In genomic region chr1:40748841-40749718, GRCh38 we compare ENCODE assay signal across 20 cellular contexts. TPM values are rescaled to one million over a fixed set of nuclear protein-coding genes. Genes with fewer than 3 reads are reported as not detected.
A peak's percentile ranks its signal among the peaks of the same experiment; 100 is the strongest.
DNase-seq lines count a peak whose midpoint lies in the region; ATAC-seq, FAIRE-seq and TF ChIP-seq lines count a peak whose summit lies in the region.
"Had no signal": no experiment of that assay in that cellular context is flagged by ENCODE, and none has a peak within 500 bp of the region (broad histone marks: within the 10 kb centered on the region; RNA-seq: fewer than 3 reads in every experiment).

No MANE protein-coding gene starts in this region.

- no peak for DNase-seq in SJSA1 (ENCODE audit: low read depth in 1 of 2, low spot score in 2 of 2)
- DNase-seq in glutamatergic neuron, result no peak
- peak; percentile 13 for DNase-seq in small intestine
- DNase-seq in NCI-H1436 treated with DMSO at 0.1 percent for 48 hours (lab: John Stamatoyannopoulos, UW), result no peak
- DNase-seq in NCI-H510A (lab: John Stamatoyannopoulos, UW), result no peak
- DNase-seq: COR-L47, DMS 273 treated with DMSO at 0.1 percent for 48 hours, GF-D8, NCI-H1417, NCI-H187 treated with DMSO at 0.1 percent for 48 hours, NCI-H226, NCI-H524 treated with DMSO at 0.1 percent for 48 hours, PC-3, RPMI8226, SHP77 treated with DMSO at 0.1 percent for 48 hours had no signal

- H3K9ac ChIP-seq in mucosa of rectum (ENCODE audit: low read depth in 1 of 2, low read length in 2 of 2), result peak overlapping the region in 1 of 2 donors; percentile 3

- no peak overlapping the region for H3K4me3 ChIP-seq in SJSA1
- peak overlapping the region in 1 of 2 donors; percentile 30 for H3K4me3 ChIP-seq in mucosa of rectum (ENCODE audit: low read length in 2 of 2)
- no peak overlapping the region for H3K4me3 ChIP-seq in small intestine (ENCODE audit: low read depth in 1 of 2, low read length in 2 of 2)
- H3K4me3 ChIP-seq: HAP-1 had no signal

- no peak for TF ChIP-seq CTCF in glutamatergic neuron (IDR thresholded peaks at IDR 0.05; ENCODE audit: partially characterized antibody, unreplicated experiment)

- ATAC-seq in HG03457 (IDR thresholded peaks at IDR 0.05; ENCODE audit: unreplicated experiment), result no peak
- no peak for ATAC-seq in HG03342 (IDR thresholded peaks at IDR 0.05; ENCODE audit: unreplicated experiment)
- ATAC-seq: PC-3 had no signal

- no peaks in the 10 kb centered on the region for H3K9me3 ChIP-seq in SJSA1 (replicated peaks)
- no peaks in the 10 kb centered on the region for H3K9me3 ChIP-seq in mucosa of rectum (ENCODE audit: control insufficient read depth in 2 of 2, low read length in 2 of 2)
- H3K9me3 ChIP-seq in small intestine (ENCODE audit: control insufficient read depth, low read depth), result no peaks in the 10 kb centered on the region
- H3K9me3 ChIP-seq: HAP-1 had no signal

- H3K27me3 Mint-ChIP-seq in glutamatergic neuron (ENCODE audit: unreplicated experiment), result peaks cover 5% of the 10 kb centered on the region
- H3K27me3 Mint-ChIP-seq: B cell had no signal

- H3K27ac ChIP-seq in SJSA1 (peak overlapping the region; percentile 66), mucosa of rectum (ENCODE audit: low read depth in 2 of 2, low read length in 2 of 2) (peak overlapping the region; percentile 21 to 35), small intestine (ENCODE audit: low read depth in 1 of 2, low read length in 1 of 2) (no peak overlapping the region)

- H3K4me1 ChIP-seq in SJSA1 (replicated peaks), result peaks cover 50% of the 10 kb centered on the region
- H3K4me1 ChIP-seq in mucosa of rectum (ENCODE audit: control insufficient read depth in 2 of 2, insufficient read depth in 2 of 2, low read length in 2 of 2), result peaks cover 7 to 19% of the 10 kb centered on the region in 2 donors
- peaks cover 0 to 4% of the 10 kb centered on the region in 2 donors for H3K4me1 ChIP-seq in small intestine (ENCODE audit: control insufficient read depth in 2 of 2, insufficient read depth in 1 of 2, low read depth in 1 of 2, low read length in 1 of 2)

- H3K36me3 Mint-ChIP-seq in glutamatergic neuron (ENCODE audit: unreplicated experiment), result no peaks in the 10 kb centered on the region

- 84 to 92% (median 85%) methylated on average over 5 of the region's 5 CpGs for WGBS in small intestine, 3 donors

- FAIRE-seq in small intestine (lab: Jason Lieb, UNC), result no peak

- H3K36me3 ChIP-seq in SJSA1 (peaks cover 40% of the 10 kb centered on the region), mucosa of rectum (ENCODE audit: control insufficient read depth in 2 of 2, insufficient read depth in 2 of 2, low read length in 2 of 2) (peaks cover 39 to 50% of the 10 kb centered on the region in 2 donors), small intestine (ENCODE audit: control insufficient read depth in 2 of 2, insufficient read depth in 2 of 2, low read length in 2 of 2) (peaks cover 6 to 24% of the 10 kb centered on the region in 2 donors)

- H3K27ac Mint-ChIP-seq in glutamatergic neuron (ENCODE audit: unreplicated experiment), result peak overlapping the region; percentile 62
- H3K27ac Mint-ChIP-seq: B cell had no signal

- no peak overlapping the region for H3K4me3 Mint-ChIP-seq in glutamatergic neuron (ENCODE audit: unreplicated experiment)
- H3K4me3 Mint-ChIP-seq: B cell had no signal

- H3K27me3 ChIP-seq in SJSA1 (replicated peaks), result no peaks in the 10 kb centered on the region
- no peaks in the 10 kb centered on the region for H3K27me3 ChIP-seq in mucosa of rectum (ENCODE audit: control insufficient read depth in 2 of 2, insufficient read depth in 2 of 2, low read length in 2 of 2)
- H3K27me3 ChIP-seq in small intestine (ENCODE audit: control insufficient read depth in 2 of 2, insufficient read depth in 2 of 2, low read length in 2 of 2), result no peaks in the 10 kb centered on the region

- H3K9me3 Mint-ChIP-seq in glutamatergic neuron (ENCODE audit: unreplicated experiment), result no peaks in the 10 kb centered on the region

- peaks cover 23% of the 10 kb centered on the region for H3K4me1 Mint-ChIP-seq in glutamatergic neuron (ENCODE audit: low read depth, unreplicated experiment)

RNA-seq across cellular contexts. Expression of gene KCNQ4, which starts 34.5 kb away (rescaled TPM):
- total RNA-seq in SJSA1 (2014; rRNA removed; shearing (Covaris generic)), result 0.05 TPM in 1 of 2 replicates, not detected in the other
- total RNA-seq in glutamatergic neuron (ENCODE audit: unreplicated experiment), result 0.76 TPM
- polyA plus RNA-seq in small intestine, result 1 to 10 TPM in 2 of 3 donors, under 1 TPM in 1; 0.45 to 1.9 (median 1.4) TPM

RNA-seq across cellular contexts. Expression of gene NFYC, which starts 57.6 kb away (rescaled TPM):
- 23.5 and 32.5 TPM in 2 replicates for total RNA-seq in SJSA1 (2014; rRNA removed; shearing (Covaris generic))
- 44.2 TPM for total RNA-seq in glutamatergic neuron (ENCODE audit: unreplicated experiment)
- polyA plus RNA-seq in small intestine, result 10 to 100 TPM; 35.7 to 49.2 (median 35.9) TPM

Comparison
In these comparisons a context has a peak if more than half of its experiments do, and no peak if none do; other contexts are left out.
1. H3K27ac ChIP-seq: peak in SJSA1 (single experiment) and mucosa of rectum (2 of 2); none in small intestine (0 of 2).